In the genomic region with DNA sequence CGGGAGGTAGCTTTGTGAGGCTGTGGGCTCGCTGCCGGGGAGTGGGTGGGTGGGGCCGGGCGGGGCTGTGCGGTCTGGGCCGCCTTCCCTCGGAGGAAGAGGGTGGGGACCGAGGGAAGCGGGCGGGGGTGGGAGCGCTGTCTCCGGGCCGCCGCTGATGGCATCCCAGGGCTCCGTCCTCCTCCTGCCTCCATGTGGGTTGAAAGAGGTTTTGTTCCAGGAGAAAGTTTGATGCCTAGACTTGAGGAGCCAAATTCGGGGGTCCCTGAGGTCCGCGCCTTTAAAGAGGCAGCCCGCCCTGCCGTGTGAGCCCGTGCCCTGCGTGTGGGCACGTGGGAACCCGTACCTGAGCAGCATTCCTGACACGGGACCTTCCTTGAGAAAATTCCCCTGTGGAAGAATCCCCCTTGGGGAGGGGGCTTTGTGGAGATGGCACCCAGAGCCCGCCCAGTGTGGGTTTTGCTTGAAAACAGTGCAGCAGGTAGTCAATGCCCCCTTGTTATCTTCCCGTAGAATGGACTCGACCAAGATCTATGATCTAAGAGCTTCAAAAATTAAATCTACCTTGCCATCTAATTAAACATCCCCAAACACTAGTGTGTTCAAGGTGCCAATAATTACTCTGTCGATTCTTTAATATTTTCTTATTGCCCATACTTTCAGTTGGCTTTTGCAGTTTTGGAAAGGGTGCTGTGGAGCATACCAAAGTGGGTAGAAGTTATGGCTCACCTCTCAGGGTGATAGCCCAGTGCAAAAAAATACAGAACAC, we compare ENCODE assay signal across 1 cellular context.
TF ChIP-seq lines count a peak whose summit lies in the region.

No MANE protein-coding gene starts in this region.

TF ChIP-seq in GM12878, 131 proteins besides CTCF, POLR2A, EP300 and RAD21 (continued from another document):
- TF ChIP-seq ZBTB40 (IDR thresholded peaks at IDR 0.05; ENCODE audit: borderline replicate concordance) (no peak), POLR2AphosphoS2 (IDR thresholded peaks at IDR 0.05; ENCODE audit: low read depth, low read length) (no peak), BMI1 (IDR thresholded peaks at IDR 0.05; ENCODE audit: borderline replicate concordance) (no peak), ZBTB33 (IDR thresholded peaks at IDR 0.05) (no peak), FOS (IDR thresholded peaks at IDR 0.05; ENCODE audit: borderline replicate concordance, extremely low read depth, insufficient read length) (no peak), SUPT20H (IDR thresholded peaks at IDR 0.05; ENCODE audit: borderline replicate concordance, control insufficient read depth, low read depth, low read length) (no peak), CHD1 (IDR thresholded peaks at IDR 0.05; ENCODE audit: low read depth, low read length) (no peak), ZSCAN29 (IDR thresholded peaks at IDR 0.05) (no peak)
- TF ChIP-seq, protein P1, sequence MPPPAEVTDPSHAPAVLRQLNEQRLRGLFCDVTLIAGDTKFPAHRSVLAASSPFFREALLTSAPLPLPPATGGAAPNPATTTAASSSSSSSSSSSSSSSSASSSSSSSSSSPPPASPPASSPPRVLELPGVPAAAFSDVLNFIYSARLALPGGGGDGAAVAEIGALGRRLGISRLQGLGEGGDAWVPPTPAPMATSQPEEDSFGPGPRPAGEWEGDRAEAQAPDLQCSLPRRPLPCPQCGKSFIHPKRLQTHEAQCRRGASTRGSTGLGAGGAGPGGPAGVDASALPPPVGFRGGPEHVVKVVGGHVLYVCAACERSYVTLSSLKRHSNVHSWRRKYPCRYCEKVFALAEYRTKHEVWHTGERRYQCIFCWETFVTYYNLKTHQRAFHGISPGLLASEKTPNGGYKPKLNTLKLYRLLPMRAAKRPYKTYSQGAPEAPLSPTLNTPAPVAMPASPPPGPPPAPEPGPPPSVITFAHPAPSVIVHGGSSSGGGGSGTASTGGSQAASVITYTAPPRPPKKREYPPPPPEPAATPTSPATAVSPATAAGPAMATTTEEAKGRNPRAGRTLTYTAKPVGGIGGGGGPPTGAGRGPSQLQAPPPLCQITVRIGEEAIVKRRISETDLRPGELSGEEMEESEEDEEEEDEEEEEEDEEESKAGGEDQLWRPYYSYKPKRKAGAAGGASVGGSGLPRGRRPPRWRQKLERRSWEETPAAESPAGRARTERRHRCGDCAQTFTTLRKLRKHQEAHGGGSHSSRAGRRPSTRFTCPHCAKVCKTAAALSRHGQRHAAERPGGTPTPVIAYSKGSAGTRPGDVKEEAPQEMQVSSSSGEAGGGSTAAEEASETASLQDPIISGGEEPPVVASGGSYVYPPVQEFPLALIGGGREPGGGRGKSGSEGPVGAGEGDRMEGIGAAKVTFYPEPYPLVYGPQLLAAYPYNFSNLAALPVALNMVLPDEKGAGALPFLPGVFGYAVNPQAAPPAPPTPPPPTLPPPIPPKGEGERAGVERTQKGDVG (CRISPR knock-in tag; IDR thresholded peaks at IDR 0.05), result no peak
